1 cellular context compared by ENCODE assay signal in genomic region chr11:638616-639323, GRCh38.
TF ChIP-seq lines count a peak whose summit lies in the region.

No MANE protein-coding gene starts in this region.

TF ChIP-seq in HEK293, 187 proteins besides CTCF, POLR2A, EP300 and RAD21 (continued from another document):
- peak; percentile 99 for TF ChIP-seq ZNF341 (tag by site-specific recombination; IDR thresholded peaks at IDR 0.05; ENCODE audit: low read depth)
- peak; percentile 61 for TF ChIP-seq ZIC2 (tag by site-specific recombination; IDR thresholded peaks at IDR 0.05)
- no peak for TF ChIP-seq PRDM1 (tag by site-specific recombination; IDR thresholded peaks at IDR 0.05)
